Comparison of ENCODE assay signal across 18 cellular contexts in genomic region chr12:123113038-123113437, GRCh38. TPM values are rescaled to one million over a fixed set of nuclear protein-coding genes. Genes with fewer than 3 reads are reported as not detected.
DNase-seq lines count a peak whose midpoint lies in the region; ATAC-seq and TF ChIP-seq lines count a peak whose summit lies in the region.
"Had no signal": no experiment of that assay in that cellular context is flagged by ENCODE, and none has a peak within 500 bp of the region (broad histone marks: within the 10 kb centered on the region; RNA-seq: fewer than 3 reads in every experiment).

No MANE protein-coding gene starts in this region.

- peaks cover 2% of the 10 kb centered on the region for H3K27me3 Mint-ChIP-seq in GM23338 (ENCODE audit: insufficient read depth, low read depth, poor library complexity)

- H4K20me1 ChIP-seq in SK-N-SH (ENCODE audit: insufficient read depth) (peaks cover 4% of the 10 kb centered on the region; the same call in 1 of the 2 replicates), GM23338 (replicated peaks; ENCODE audit: insufficient read depth) (no peaks in the 10 kb centered on the region)

- H2AFZ ChIP-seq in SK-N-SH (ENCODE audit: low read depth), result no peak overlapping the region
- no peak overlapping the region for H2AFZ ChIP-seq in GM23338

- no peaks in the 10 kb centered on the region for H3K9me3 Mint-ChIP-seq in GM23338
- H3K9me3 Mint-ChIP-seq: activated naive CD4-positive, alpha-beta T cell treated with anti-CD3 and anti-CD28 coated beads, Interleukin-2, amount 50 U/mL, for 72 hours; mesothelial cell of epicardium had no signal

- no peaks in the 10 kb centered on the region; the same call in 2 of the 3 replicates for H3K4me1 Mint-ChIP-seq in GM23338

- whole genome bisulfite sequencing in SK-N-SH (ENCODE audit: low lambda C conversion rate), result 91% methylated on average over 5 of the region's 8 CpGs

- intact Hi-C loops in upper lobe of right lung (cut with DNase I) (no loop called here), ascending aorta (cut with DNase I) (no loop called here)

- H3K27ac Mint-ChIP-seq in GM23338, result no peak overlapping the region
- H3K27ac Mint-ChIP-seq: activated naive CD4-positive, alpha-beta T cell treated with anti-CD3 and anti-CD28 coated beads, Interleukin-2, amount 50 U/mL, for 72 hours; mesothelial cell of epicardium had no signal

- H3K36me3 Mint-ChIP-seq in GM23338 (ENCODE audit: low read depth), result no peaks in the 10 kb centered on the region
- H3K36me3 Mint-ChIP-seq: mesothelial cell of epicardium had no signal

- H3K4me2 ChIP-seq in SK-N-SH, result no peak overlapping the region
- H3K4me2 ChIP-seq in GM23338, result no peak overlapping the region

- no peak overlapping the region for H3K9ac ChIP-seq in SK-N-SH

- no peak for DNase-seq in SK-N-SH
- peak; percentile 65 for DNase-seq in NCI-H2196 (lab: John Stamatoyannopoulos, UW; ENCODE audit: unreplicated experiment)
- no peak for DNase-seq in caudate nucleus (lab: John Stamatoyannopoulos, UW)
- DNase-seq in upper lobe of right lung, result no peak
- DNase-seq in ascending aorta (ENCODE audit: low spot score in 2 of 2), result no peak
- DNase-seq in GM23338 (ENCODE audit: low spot score), result no peak
- DNase-seq: activated CD4-positive, alpha-beta T cell treated with anti-CD3 and anti-CD28 coated beads for 48 hours; heart right ventricle; SJCRH30; stimulated activated CD4-positive, alpha-beta T cell treated with anti-CD3 and anti-CD28 coated beads, Interleukin-2, amount 100 ng/mL, for 48 hours; T-helper 9 cell had no signal

- TF ChIP-seq EP300 in SK-N-SH (IDR thresholded peaks at IDR 0.05; ENCODE audit: borderline replicate concordance in 1 of 2, low read depth in 1 of 2, low read length in 1 of 2), result no peak

- H3K9me3 ChIP-seq in SK-N-SH (no peaks in the 10 kb centered on the region), upper lobe of right lung (no peaks in the 10 kb centered on the region), ascending aorta (no peaks in the 10 kb centered on the region)
- H3K9me3 ChIP-seq: HAP-1, heart right ventricle, neutrophil, SJCRH30, thoracic aorta had no signal

- H3K4me3 ChIP-seq in SK-N-SH (ENCODE audit: low read depth in 2 of 2, low read length in 1 of 2) (no peak overlapping the region), upper lobe of right lung (no peak overlapping the region), ascending aorta (no peak overlapping the region), GM23338 (no peak overlapping the region)
- H3K4me3 ChIP-seq: HAP-1, heart right ventricle, SJCRH30, thoracic aorta had no signal

- CTCF ChIA-PET in SK-N-SH (lab: Yijun Ruan, JAX), result no interaction called here

- POLR2A ChIA-PET in SK-N-SH (lab: Yijun Ruan, JAX), result no interaction called here

- H3F3A ChIP-seq in SK-N-SH (replicated peaks; ENCODE audit: insufficient read depth) (no peaks in the 10 kb centered on the region), GM23338 (replicated peaks; ENCODE audit: low read depth) (no peaks in the 10 kb centered on the region)

- TF ChIP-seq RAD21 in SK-N-SH (IDR thresholded peaks at IDR 0.05; ENCODE audit: low read length), result no peak

- H3K9me2 ChIP-seq in SK-N-SH, result no peaks in the 10 kb centered on the region
- no peaks in the 10 kb centered on the region for H3K9me2 ChIP-seq in GM23338 (ENCODE audit: insufficient read depth)

- H3K27me3 ChIP-seq in SK-N-SH (ENCODE audit: insufficient read depth) (no peaks in the 10 kb centered on the region), upper lobe of right lung (no peaks in the 10 kb centered on the region), ascending aorta (no peaks in the 10 kb centered on the region), GM23338 (ENCODE audit: insufficient read depth) (no peaks in the 10 kb centered on the region)
- H3K27me3 ChIP-seq: heart right ventricle, neutrophil, SJCRH30 had no signal

- H3K27ac ChIP-seq in SK-N-SH (ENCODE audit: low read depth in 2 of 2, low read length in 1 of 2) (no peak overlapping the region), caudate nucleus (ENCODE audit: low read depth, low read length) (peak overlapping the region; percentile 18), upper lobe of right lung (no peak overlapping the region), ascending aorta (no peak overlapping the region), GM23338 (ENCODE audit: low read depth) (no peak overlapping the region)
- H3K27ac ChIP-seq: neutrophil, SJCRH30, thoracic aorta had no signal

- H3K36me3 ChIP-seq in SK-N-SH (replicated peaks in 1 of 2; ENCODE audit: control insufficient read depth in 1 of 2, insufficient read depth in 2 of 2, low read length in 1 of 2) (no peaks in the 10 kb centered on the region), upper lobe of right lung (no peaks in the 10 kb centered on the region), ascending aorta (no peaks in the 10 kb centered on the region), GM23338 (ENCODE audit: insufficient read depth) (no peaks in the 10 kb centered on the region)
- H3K36me3 ChIP-seq: HAP-1, neutrophil, SJCRH30, thoracic aorta had no signal

- no peak overlapping the region for H3K4me3 Mint-ChIP-seq in GM23338
- H3K4me3 Mint-ChIP-seq: mesothelial cell of epicardium had no signal

- H3K79me2 ChIP-seq in SK-N-SH (ENCODE audit: insufficient read depth), result peaks cover 5% of the 10 kb centered on the region; the same call in 1 of the 2 replicates
- no peaks in the 10 kb centered on the region for H3K79me2 ChIP-seq in GM23338 (replicated peaks; ENCODE audit: insufficient read depth)

- TF ChIP-seq CTCF in SK-N-SH (IDR thresholded peaks at IDR 0.05) (no peak), upper lobe of right lung (IDR thresholded peaks at IDR 0.05) (no peak), ascending aorta (IDR thresholded peaks at IDR 0.05) (no peak), GM23338 (conservative IDR thresholded peaks at IDR 0.05; ENCODE audit: low read depth in 2 of 2) (no peak)

- no peak for ATAC-seq in SK-N-SH treated with all-trans-retinoic acid at 6 μM for 48 hours
- ATAC-seq in upper lobe of right lung, result peak; percentile 64
- no peak for ATAC-seq in HG03175 (IDR thresholded peaks at IDR 0.05; ENCODE audit: unreplicated experiment)
- ATAC-seq in GM23338, result no peak
- ATAC-seq: activated naive CD4-positive, alpha-beta T cell treated with anti-CD3 and anti-CD28 coated beads, Interleukin-2, amount 50 U/mL, for 72 hours; heart right ventricle had no signal

- H3K4me1 ChIP-seq in SK-N-SH (ENCODE audit: control insufficient read depth in 1 of 2, insufficient read depth in 2 of 2, low read depth in 1 of 2, low read length in 1 of 2) (peaks cover 4 to 17% of the 10 kb centered on the region in 2 experiments; a peak in 3 of 4 replicates), upper lobe of right lung (peaks cover 36% of the 10 kb centered on the region), ascending aorta (peaks cover 18 to 29% of the 10 kb centered on the region in 2 donors), GM23338 (ENCODE audit: insufficient read depth) (no peaks in the 10 kb centered on the region)

TF ChIP-seq in SK-N-SH, 30 proteins besides CTCF, POLR2A, EP300 and RAD21 (continues in another document):
- no peak for TF ChIP-seq MXI1 (IDR thresholded peaks at IDR 0.05; ENCODE audit: low read depth, low read length)

TF ChIP-seq in SK-N-SH treated with all-trans-retinoic acid at 6 μM for 48 hours, 23 proteins besides CTCF, POLR2A, EP300 and RAD21 (continues in another document):
- no peak for TF ChIP-seq TOX (CRISPR knock-in tag; IDR thresholded peaks at IDR 0.05; ENCODE audit: borderline replicate concordance)
- no peak for TF ChIP-seq ISL1 (CRISPR knock-in tag; IDR thresholded peaks at IDR 0.05)
- TF ChIP-seq TCF4 (CRISPR knock-in tag; IDR thresholded peaks at IDR 0.05; ENCODE audit: borderline replicate concordance), result no peak
- TF ChIP-seq PATZ1 (CRISPR knock-in tag; IDR thresholded peaks at IDR 0.05; ENCODE audit: borderline replicate concordance), result no peak
- TF ChIP-seq RARB (CRISPR knock-in tag; IDR thresholded peaks at IDR 0.05), result no peak

TF ChIP-seq in GM23338, 12 proteins besides CTCF, POLR2A, EP300 and RAD21 (continues in another document):
- TF ChIP-seq EZH2 (IDR thresholded peaks at IDR 0.05; ENCODE audit: low read depth, unreplicated experiment) (no peak), EZH2phosphoT487 (IDR thresholded peaks at IDR 0.05; ENCODE audit: unreplicated experiment) (no peak), REST (IDR thresholded peaks at IDR 0.05; ENCODE audit: unreplicated experiment) (no peak), CREB1 (CRISPR knock-in tag; IDR thresholded peaks at IDR 0.05; ENCODE audit: low read depth) (no peak), ZNF114 (CRISPR knock-in tag; IDR thresholded peaks at IDR 0.05) (no peak), JUNB (IDR thresholded peaks at IDR 0.05; ENCODE audit: unreplicated experiment) (no peak), POLR2AphosphoS5 (IDR thresholded peaks at IDR 0.05; ENCODE audit: low read depth) (no peak), ZNF331 (CRISPR knock-in tag; IDR thresholded peaks at IDR 0.05; ENCODE audit: low read depth) (no peak)

RNA-seq across cellular contexts. Expression of gene PITPNM2, which starts 37.9 kb away (rescaled TPM):
- polyA plus RNA-seq in SK-N-SH (2012; rRNA removed) (2.6 and 3.7 TPM in 2 replicates), GM23338 (2016; fragmentation: Nextera tagmentation; extraction: Ambion mirVana) (0.28 and 0.82 TPM in 2 replicates)
- polyA plus RNA-seq in SK-N-SH (2012; cell fraction: cytosol; rRNA removed), result 1.3 and 2.0 TPM in 2 replicates
- 12.7 and 16.1 TPM in 2 replicates for polyA plus RNA-seq in SK-N-SH (2012; cell fraction: nucleus; rRNA removed)
- total RNA-seq in upper lobe of right lung (25.9 TPM), ascending aorta (8.4 TPM)
- total RNA-seq in GM23338 (2014; rRNA removed; shearing (Covaris generic)), result 1.9 and 3.0 TPM in 2 replicates
